In the genomic region with DNA sequence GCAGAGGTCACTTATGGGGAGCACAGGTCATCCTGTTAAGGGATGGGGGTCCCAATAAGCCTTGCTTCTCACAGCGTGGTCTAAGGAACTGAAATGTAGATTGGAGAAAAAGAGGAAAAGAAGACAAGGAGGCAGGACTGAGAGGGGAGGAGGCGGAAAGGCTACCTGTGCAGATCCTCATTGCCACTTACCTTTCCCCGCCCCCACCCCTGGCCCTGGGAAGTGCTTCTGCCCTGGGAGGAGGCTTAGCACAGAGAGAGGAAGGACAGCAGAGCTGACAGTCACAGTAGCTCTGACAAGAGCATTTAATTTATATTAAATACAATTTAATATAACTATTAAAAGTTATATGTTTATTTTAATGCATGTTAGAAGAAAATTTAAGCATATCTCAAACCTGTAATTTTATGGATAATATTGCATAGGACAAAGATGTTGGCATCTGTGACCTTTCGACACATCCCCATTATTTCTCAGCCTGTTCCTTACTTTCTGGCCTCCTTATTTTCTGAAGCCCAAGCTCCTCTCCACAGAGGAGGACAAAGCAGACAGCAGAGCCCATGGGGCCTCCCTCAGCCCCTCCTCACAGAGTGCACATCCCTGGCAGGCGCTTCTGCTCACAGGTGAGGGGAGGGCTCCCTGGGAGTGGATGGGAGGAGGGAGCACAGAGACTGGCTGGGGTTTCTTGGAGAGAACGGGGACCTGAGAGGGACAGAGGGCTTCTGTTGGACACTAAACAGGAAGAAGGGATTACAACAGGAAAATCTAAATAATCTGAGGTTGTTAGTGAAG, we compare ENCODE assay signal across 24 cellular contexts. TPM values are rescaled to one million over a fixed set of nuclear protein-coding genes. Genes with fewer than 3 reads are reported as not detected.
"Had no signal": no experiment of that assay in that cellular context is flagged by ENCODE, and none has a peak within 500 bp of the region (broad histone marks: within the 10 kb centered on the region; RNA-seq: fewer than 3 reads in every experiment).

No MANE protein-coding gene starts in this region.

- H3K27ac Mint-ChIP-seq: activated naive CD8-positive, alpha-beta T cell treated with anti-CD3 and anti-CD28 coated beads, Interleukin-2, amount 50 U/mL, for 24 hours; activated T-helper 1 cell treated with anti-CD3 and anti-CD28 coated beads, Interleukin-12 subunit alpha, Interleukin-12 subunit beta, Interleukin-2, Interleukin-4 antibody, amounts not matched to agents 30 ng/mL and 10 ng/mL and 1 ng/mL, durations not matched to agents 14 hours and 24 hours and 36 hours; stimulated activated memory B cell treated with anti-CD40 and anti-IgM and Interleukin-4, amounts not matched to agents 10 μg/mL and 1 μg/mL and 100 μg/mL, for 72 hours had no signal

- DNase-seq: activated gamma-delta T cell; activated naive CD4-positive, alpha-beta T cell treated with anti-CD3 and anti-CD28 coated beads, Interleukin-2, amount 50 U/mL, for 16 hours; activated naive CD8-positive, alpha-beta T cell treated with anti-CD3 and anti-CD28 coated beads, Interleukin-2, amount 50 U/mL, for 24 hours; body of pancreas; effector CD4-positive, alpha-beta T cell; erythroblast; immature natural killer cell; left lung; naive B cell; occipital lobe; small intestine; stimulated activated CD4-positive, alpha-beta T cell treated with anti-CD3 and anti-CD28 coated beads, Interleukin-15, amount 100 ng/mL, for 24 hours; testis; upper lobe of left lung had no signal

- H3K27me3 ChIP-seq: body of pancreas, cardiac muscle cell, right lobe of liver, testis, upper lobe of left lung had no signal

- H3K4me1 Mint-ChIP-seq: neural crest cell had no signal

- H3K27me3 Mint-ChIP-seq: stimulated activated memory B cell treated with anti-CD40 and anti-IgM and Interleukin-4, amounts not matched to agents 10 μg/mL and 1 μg/mL and 100 μg/mL, for 72 hours had no signal

- H3K9me3 ChIP-seq: left lung, right lobe of liver, testis, upper lobe of left lung had no signal

- H3K27ac ChIP-seq: body of pancreas, cardiac muscle cell, left lung, right lobe of liver, testis, upper lobe of left lung had no signal

- H3K4me3 ChIP-seq: body of pancreas, cardiac muscle cell, left lung, lung, right lobe of liver, testis, upper lobe of left lung had no signal

- H3K4me3 Mint-ChIP-seq: activated naive CD8-positive, alpha-beta T cell treated with anti-CD3 and anti-CD28 coated beads, Interleukin-2, amount 50 U/mL, for 24 hours; activated T-helper 1 cell treated with anti-CD3 and anti-CD28 coated beads, Interleukin-12 subunit alpha, Interleukin-12 subunit beta, Interleukin-2, Interleukin-4 antibody, amounts not matched to agents 30 ng/mL and 10 ng/mL and 1 ng/mL, durations not matched to agents 14 hours and 24 hours and 36 hours; immature natural killer cell; naive B cell; neural crest cell; stimulated activated memory B cell treated with anti-CD40 and anti-IgM and Interleukin-4, amounts not matched to agents 10 μg/mL and 1 μg/mL and 100 μg/mL, for 72 hours had no signal

- H3K36me3 Mint-ChIP-seq: immature natural killer cell; naive B cell; stimulated activated memory B cell treated with anti-CD40 and anti-IgM and Interleukin-4, amounts not matched to agents 10 μg/mL and 1 μg/mL and 100 μg/mL, for 72 hours had no signal

- H3K36me3 ChIP-seq: cardiac muscle cell, left lung, right lobe of liver, upper lobe of left lung had no signal

- H3K9me3 Mint-ChIP-seq: activated naive CD8-positive, alpha-beta T cell treated with anti-CD3 and anti-CD28 coated beads, Interleukin-2, amount 50 U/mL, for 24 hours; activated T-helper 1 cell treated with anti-CD3 and anti-CD28 coated beads, Interleukin-12 subunit alpha, Interleukin-12 subunit beta, Interleukin-2, Interleukin-4 antibody, amounts not matched to agents 30 ng/mL and 10 ng/mL and 1 ng/mL, durations not matched to agents 14 hours and 24 hours and 36 hours; immature natural killer cell; naive B cell; stimulated activated memory B cell treated with anti-CD40 and anti-IgM and Interleukin-4, amounts not matched to agents 10 μg/mL and 1 μg/mL and 100 μg/mL, for 72 hours had no signal

- ATAC-seq: activated naive CD8-positive, alpha-beta T cell treated with anti-CD3 and anti-CD28 coated beads, Interleukin-2, amount 50 U/mL, for 24 hours; body of pancreas; left lung; right lobe of liver; stimulated activated memory B cell treated with anti-CD40 and anti-IgM and Interleukin-4, amounts not matched to agents 10 μg/mL and 1 μg/mL and 100 μg/mL, for 72 hours had no signal

- H3K4me1 ChIP-seq: body of pancreas, right lobe of liver, testis had no signal

RNA-seq across cellular contexts. Expression of gene CEACAM21, which starts 23.4 kb away (rescaled TPM):
- total RNA-seq: chondrocyte, fibroblast of lung, kidney epithelial cell had no signal
- polyA plus RNA-seq: fibroblast of lung had no signal

RNA-seq across cellular contexts. Expression of gene CEACAM4, which starts 27.5 kb away (rescaled TPM):
- total RNA-seq: activated T-helper 1 cell treated with anti-CD3 and anti-CD28 coated beads, Interleukin-12 subunit alpha, Interleukin-12 subunit beta, Interleukin-2, Interleukin-4 antibody, amounts not matched to agents 30 ng/mL and 10 ng/mL and 1 ng/mL, durations not matched to agents 14 hours and 24 hours and 36 hours; cardiac muscle cell; chondrocyte; fibroblast of lung; kidney epithelial cell; neural crest cell; occipital lobe; T-helper 2 cell treated with Interferon-gamma antibody and Interleukin-4, amounts not matched to agents 100 ng/mL and 5 ng/mL, for 36 hours had no signal
- polyA plus RNA-seq: cardiac muscle cell, fibroblast of lung had no signal
